Comparison of ENCODE assay signal across 26 cellular contexts in genomic region chr19:43940719-43941118, GRCh38.
"Had no signal": no experiment of that assay in that cellular context is flagged by ENCODE, and none has a peak within 500 bp of the region (broad histone marks: within the 10 kb centered on the region; RNA-seq: fewer than 3 reads in every experiment).

No MANE protein-coding gene starts in this region.

- DNase-seq: colonic mucosa; cortex of kidney; effector CD8-positive, alpha-beta T cell; effector memory CD8-positive, alpha-beta T cell; endodermal cell; erythroblast; esophagus squamous epithelium; foreskin fibroblast; foreskin melanocyte; gastrocnemius medialis; glutamatergic neuron; head of caudate nucleus; heart right ventricle; hippocampal formation; left cardiac atrium; left lung; left ventricle myocardium superior; lower lobe of right lung; mesenchymal stem cell; mucosa of descending colon; naive B cell had no signal

- H3K4me3 ChIP-seq: colonic mucosa, esophagus squamous epithelium, gastrocnemius medialis, heart right ventricle, left lung, lower lobe of right lung, mucosa of descending colon had no signal

- H3K4me1 ChIP-seq: colonic mucosa, lower lobe of right lung had no signal

- H3K27ac ChIP-seq: colonic mucosa, epithelial cell of prostate, esophagus squamous epithelium, gastrocnemius medialis, heart right ventricle, left lung, lower lobe of right lung had no signal

- ATAC-seq: effector memory CD8-positive, alpha-beta T cell; esophagus mucosa; gastrocnemius medialis; heart right ventricle; left cardiac atrium; left lung; left ventricle myocardium superior; lower lobe of right lung; mucosa of descending colon had no signal

- H3K36me3 ChIP-seq: colonic mucosa, esophagus squamous epithelium, gastrocnemius medialis, heart right ventricle, left lung, lower lobe of right lung had no signal

- H3K9me3 ChIP-seq: colonic mucosa had no signal

- H3K27me3 ChIP-seq: colonic mucosa, gastrocnemius medialis, heart right ventricle, left lung had no signal

- FAIRE-seq: endometrium, islet of Langerhans, keratinocyte had no signal
